20 cellular contexts compared by ENCODE assay signal in the genomic region with DNA sequence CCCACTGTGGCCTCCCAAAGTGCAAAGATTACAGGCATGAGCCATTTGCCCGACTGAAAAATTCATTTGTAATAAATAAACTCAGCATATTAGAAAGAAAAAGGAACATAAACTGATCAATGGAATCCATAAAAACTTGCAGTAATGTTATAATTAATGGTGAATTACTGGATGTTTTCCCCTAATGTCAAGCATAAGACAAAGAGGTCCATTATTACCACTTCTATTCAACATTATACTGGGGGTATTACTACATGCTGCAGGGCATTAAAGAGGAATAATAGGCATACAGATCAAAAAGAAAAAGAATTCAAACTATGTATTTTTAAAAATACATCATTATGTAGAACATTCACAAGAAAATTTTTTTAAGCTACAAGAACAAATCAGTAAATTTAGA.
"Had no signal": no experiment of that assay in that cellular context is flagged by ENCODE, and none has a peak within 500 bp of the region (broad histone marks: within the 10 kb centered on the region; RNA-seq: fewer than 3 reads in every experiment).

No MANE protein-coding gene starts in this region.

- H3K27ac ChIP-seq: colonic mucosa, esophagus muscularis mucosa, foreskin keratinocyte, gastrocnemius medialis, heart right ventricle, left lung, lower lobe of right lung had no signal

- H3K9me3 ChIP-seq: colonic mucosa, esophagus muscularis mucosa, gastrocnemius medialis, left lung, lower lobe of right lung had no signal

- H3K4me1 ChIP-seq: colonic mucosa, esophagus muscularis mucosa, foreskin keratinocyte, gastrocnemius medialis, heart right ventricle, left lung, lower lobe of right lung had no signal

- H3K27me3 ChIP-seq: colonic mucosa, esophagus muscularis mucosa, foreskin keratinocyte, gastrocnemius medialis, heart right ventricle, left lung had no signal

- DNase-seq: colonic mucosa; cortex of kidney; effector CD8-positive, alpha-beta T cell; effector memory CD8-positive, alpha-beta T cell; endodermal cell; foreskin keratinocyte; gastrocnemius medialis; glutamatergic neuron; head of caudate nucleus; heart right ventricle; hippocampal formation; left cardiac atrium; left ventricle myocardium superior; lower lobe of right lung; mesenchymal stem cell; mucosa of descending colon; naive B cell; naive thymus-derived CD8-positive, alpha-beta T cell had no signal

- H3K4me3 ChIP-seq: colonic mucosa, esophagus muscularis mucosa, gastrocnemius medialis, heart right ventricle, left lung, lower lobe of right lung, mucosa of descending colon had no signal

- H3K36me3 ChIP-seq: colonic mucosa, esophagus muscularis mucosa, gastrocnemius medialis, heart right ventricle, left lung, lower lobe of right lung had no signal
